ENCODE assay signal across 10 cellular contexts in genomic region chr17:48589831-48590602, GRCh38. TPM values are rescaled to one million over a fixed set of nuclear protein-coding genes. Genes with fewer than 3 reads are reported as not detected.
DNase-seq lines count a peak whose midpoint lies in the region; ATAC-seq and TF ChIP-seq lines count a peak whose summit lies in the region.
"Had no signal": no experiment of that assay in that cellular context is flagged by ENCODE, and none has a peak within 500 bp of the region (broad histone marks: within the 10 kb centered on the region; RNA-seq: fewer than 3 reads in every experiment).

Gene HOXB3 (minus strand): TSS chr17:48590241. CDS start chr17:48552474, 37,767 bp downstream.

- H3K36me3 ChIP-seq in Caco-2 (ENCODE audit: control insufficient read depth, insufficient read depth, low read length), result no peaks in the 10 kb centered on the region
- H3K36me3 ChIP-seq: brain microvascular endothelial cell had no signal

- H3K27me3 Mint-ChIP-seq in Caco-2 (ENCODE audit: insufficient read depth, unreplicated experiment), result peaks cover 28% of the 10 kb centered on the region
- peaks cover 100% of the 10 kb centered on the region for H3K27me3 Mint-ChIP-seq in stimulated activated memory B cell treated with anti-CD40 and anti-IgM and Interleukin-4, amounts not matched to agents 10 μg/mL and 1 μg/mL and 100 μg/mL, for 72 hours

- POLR2A ChIA-PET in Caco-2 (lab: Charles Lee), result interaction anchor here (0.6 kb wide), 1 partner anchor 36 kb away, joined by 17 read pairs; the partner anchor contains the start of gene HOXB9

- H3K36me3 Mint-ChIP-seq in Caco-2 (ENCODE audit: insufficient read depth, unreplicated experiment), result no peaks in the 10 kb centered on the region
- no peaks in the 10 kb centered on the region for H3K36me3 Mint-ChIP-seq in stimulated activated memory B cell treated with anti-CD40 and anti-IgM and Interleukin-4, amounts not matched to agents 10 μg/mL and 1 μg/mL and 100 μg/mL, for 72 hours

- ATAC-seq in stimulated activated memory B cell treated with anti-CD40 and anti-IgM and Interleukin-4, amounts not matched to agents 10 μg/mL and 1 μg/mL and 100 μg/mL, for 72 hours, result no peak

- H3K4me3 ChIP-seq in Caco-2 (ENCODE audit: low read depth, low read length), result peak within 1 kb of the TSS; percentile 20
- H3K4me3 ChIP-seq in fibroblast of mammary gland (ENCODE audit: control insufficient read depth, low read depth, low read length), result peak within 1 kb of the TSS; percentile 15

- H3K9me3 ChIP-seq in Caco-2, result no peaks in the 10 kb centered on the region

- peak within 1 kb of the TSS; percentile 66 for H3K4me3 Mint-ChIP-seq in Caco-2 (ENCODE audit: unreplicated experiment)
- no peak within 1 kb of the TSS for H3K4me3 Mint-ChIP-seq in stimulated activated memory B cell treated with anti-CD40 and anti-IgM and Interleukin-4, amounts not matched to agents 10 μg/mL and 1 μg/mL and 100 μg/mL, for 72 hours

- TF ChIP-seq CTCF in Caco-2 (IDR thresholded peaks at IDR 0.05; ENCODE audit: insufficient read depth in 1 of 2, low read depth in 1 of 2, low read length in 1 of 2, severe bottlenecking in 1 of 2, unreplicated experiment in 1 of 2) (no peak), fibroblast of mammary gland (conservative IDR thresholded peaks at IDR 0.05; ENCODE audit: control insufficient read depth, insufficient read depth, low read depth, low read length) (no peak)

- H3K27me3 ChIP-seq in Caco-2 (replicated peaks; ENCODE audit: control insufficient read depth, insufficient read depth, low read length), result peaks cover 12% of the 10 kb centered on the region

- CTCF ChIA-PET in Caco-2 (lab: Charles Lee), result interaction anchor here (0.6 to 1.5 kb wide), 5 partner anchors 10 to 1036 kb away, joined by 3 to 5 read pairs (median 3); no protein-coding TSS in a partner anchor

- peaks cover 10% of the 10 kb centered on the region for H3K4me1 Mint-ChIP-seq in Caco-2 (ENCODE audit: low read depth, unreplicated experiment)
- H3K4me1 Mint-ChIP-seq in stimulated activated memory B cell treated with anti-CD40 and anti-IgM and Interleukin-4, amounts not matched to agents 10 μg/mL and 1 μg/mL and 100 μg/mL, for 72 hours, result peaks cover 35% of the 10 kb centered on the region

- H3K9me3 Mint-ChIP-seq in Caco-2 (ENCODE audit: unreplicated experiment), result no peaks in the 10 kb centered on the region
- no peaks in the 10 kb centered on the region for H3K9me3 Mint-ChIP-seq in stimulated activated memory B cell treated with anti-CD40 and anti-IgM and Interleukin-4, amounts not matched to agents 10 μg/mL and 1 μg/mL and 100 μg/mL, for 72 hours

- BruUV-seq in Caco-2 (replicated peaks; lab: Mats Ljungman, UMichigan), result no TSS peak

- no peak within 1 kb of the TSS for H3K27ac ChIP-seq in substantia nigra (ENCODE audit: low read depth, low read length, poor library complexity, severe bottlenecking)
- H3K27ac ChIP-seq: brain microvascular endothelial cell had no signal

- H3K4me1 ChIP-seq in Caco-2, result peaks cover 20% of the 10 kb centered on the region

- intact Hi-C loops in Caco-2 (cut with micrococcal nuclease; ENCODE audit: unreplicated experiment) (no loop called here), posterior vena cava (cut with DNase I) (loop anchor here (1.0 to 10.0 kb wide), 3 partner anchors 97 to 238 kb away; no protein-coding TSS in a partner anchor)

- no peak within 1 kb of the TSS for H3K27ac Mint-ChIP-seq in Caco-2 (ENCODE audit: unreplicated experiment)
- no peak within 1 kb of the TSS for H3K27ac Mint-ChIP-seq in stimulated activated memory B cell treated with anti-CD40 and anti-IgM and Interleukin-4, amounts not matched to agents 10 μg/mL and 1 μg/mL and 100 μg/mL, for 72 hours

- peak; percentile 57 to 87 for DNase-seq in Caco-2
- peak; percentile 77 for DNase-seq in LoVo (ENCODE audit: low spot score)
- DNase-seq in fibroblast of mammary gland (ENCODE audit: low read depth), result no peak
- DNase-seq in posterior vena cava (ENCODE audit: low spot score), result no peak
- DNase-seq in NOMO-1 treated with DMSO at 0.1 percent for 48 hours (lab: John Stamatoyannopoulos, UW; ENCODE audit: unreplicated experiment), result no peak
- no peak for DNase-seq in substantia nigra (lab: John Stamatoyannopoulos, UW)
- DNase-seq in DMS153 treated with DMSO at 0.1 percent for 48 hours (lab: John Stamatoyannopoulos, UW; ENCODE audit: unreplicated experiment), result no peak
- DNase-seq: brain microvascular endothelial cell, DND-41 had no signal

RNA-seq across cellular contexts. Expression of gene HOXB3, which starts in this region (rescaled TPM):
- 7.2 and 10.1 TPM in 2 replicates for total RNA-seq in Caco-2 (2022)
- total RNA-seq in posterior vena cava, result 10 to 100 TPM; 16.0 to 23.6 TPM

Comparison
In these comparisons a context has a peak if more than half of its experiments do, and no peak if none do; other contexts are left out.
1. DNase-seq: peak in Caco-2 (2 of 2) and LoVo (single experiment); none in fibroblast of mammary gland (single experiment), posterior vena cava (single experiment), NOMO-1 treated with DMSO at 0.1 percent for 48 hours (single experiment), substantia nigra (0 of 49) and DMS153 treated with DMSO at 0.1 percent for 48 hours (single experiment).